ENCODE assay signal across 9 cellular contexts in the genomic region with DNA sequence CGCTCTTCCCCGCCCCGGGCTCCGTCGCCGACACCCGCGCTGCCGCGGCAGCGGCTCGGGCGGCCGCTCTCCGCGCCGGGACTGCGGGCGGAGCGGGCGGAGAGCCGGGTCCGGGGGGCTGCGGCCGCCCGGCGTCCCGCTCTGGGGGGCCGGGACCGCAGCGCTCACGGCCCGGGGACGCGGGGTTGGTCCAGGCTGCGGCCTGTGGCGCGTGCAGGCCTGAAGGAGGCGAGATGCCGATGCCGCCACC. TPM values are rescaled to one million over a fixed set of nuclear protein-coding genes. Genes with fewer than 3 reads are reported as not detected.
DNase-seq lines count a peak whose midpoint lies in the region; ATAC-seq and TF ChIP-seq lines count a peak whose summit lies in the region.
"Had no signal": no experiment of that assay in that cellular context is flagged by ENCODE, and none has a peak within 500 bp of the region (broad histone marks: within the 10 kb centered on the region; RNA-seq: fewer than 3 reads in every experiment).

No MANE protein-coding gene starts in this region.

- WGBS in prostate gland = 0% methylated on average over 6 of the region's 41 CpGs

- H3K36me3 ChIP-seq in PC-9 (ENCODE audit: low read depth) (no peaks in the 10 kb centered on the region), prostate gland (no peaks in the 10 kb centered on the region)

- no peak for TF ChIP-seq CTCF in PC-9 (conservative IDR thresholded peaks at IDR 0.05)
- no peak for TF ChIP-seq CTCF in fibroblast of pulmonary artery (IDR thresholded peaks at IDR 0.05; ENCODE audit: low read length, missing control alignments)
- no peak for TF ChIP-seq CTCF in prostate gland (IDR thresholded peaks at IDR 0.05)
- no peak for TF ChIP-seq CTCF in CD14-positive monocyte (IDR thresholded peaks at IDR 0.05)

- POLR2A ChIA-PET in PC-9 (lab: Charles Lee; ENCODE audit: unreplicated experiment) = interaction anchor here (0.6 kb wide), 1 partner anchor 13 kb away, joined by 10 read pairs; no protein-coding TSS in a partner anchor

- peaks cover 9% of the 10 kb centered on the region; the same call in 1 of the 2 replicates for H3F3A ChIP-seq in PC-9 (ENCODE audit: insufficient read depth, low read depth)

- peaks cover 0 to 3% (median 0%) of the 10 kb centered on the region in 7 donors for H3K9me3 Mint-ChIP-seq in CD14-positive monocyte
- H3K9me3 Mint-ChIP-seq: activated CD4-positive, alpha-beta T cell treated with anti-CD3 and anti-CD28 coated beads, Interleukin-2, amount 10 ng/mL, durations not matched to agents 7 days and 5 days had no signal

- H3K27ac Mint-ChIP-seq in CD14-positive monocyte = no peak overlapping the region

- H3K27me3 ChIP-seq in PC-9 (ENCODE audit: insufficient read depth, low read depth) (no peaks in the 10 kb centered on the region), prostate gland (replicated peaks; ENCODE audit: insufficient read depth) (no peaks in the 10 kb centered on the region)

- no TSS peak for BruUV-seq in PC-9 (replicated peaks; lab: Mats Ljungman, UMichigan)

- peak; percentile 79 for DNase-seq in D341Med (ENCODE audit: low spot score)
- DNase-seq in PC-9 = no peak
- DNase-seq in fibroblast of pulmonary artery (ENCODE audit: low read depth) = no peak
- DNase-seq in prostate gland (ENCODE audit: low spot score) = peak; percentile 14
- DNase-seq in activated gamma-delta T cell treated with Interleukin-2 at 50 U/mL for 16 hours = no peak
- no peak for DNase-seq in AG08396 (ENCODE audit: low spot score)
- DNase-seq in CD14-positive monocyte (ENCODE audit: low spot score) = no peak

- H3K79me2 ChIP-seq in PC-9 (ENCODE audit: low read depth) = peaks cover 50% of the 10 kb centered on the region

- H3K9me2 ChIP-seq in PC-9 (ENCODE audit: insufficient read depth) = no peaks in the 10 kb centered on the region

- TF ChIP-seq POLR2A in prostate gland (IDR thresholded peaks at IDR 0.05) = no peak

- H3K9me3 ChIP-seq in PC-9 (ENCODE audit: insufficient read depth, low read depth) (no peaks in the 10 kb centered on the region), prostate gland (no peaks in the 10 kb centered on the region)

- H3K4me3 ChIP-seq in PC-9 = peak overlapping the region; percentile 87; the same call in 1 of the 2 replicates
- H3K4me3 ChIP-seq in fibroblast of pulmonary artery (replicated peaks; ENCODE audit: low read depth, low read length) = peak overlapping the region; percentile 86
- H3K4me3 ChIP-seq in prostate gland = peak overlapping the region; percentile 84 to 87

- H3K4me1 ChIP-seq in PC-9 (replicated peaks; ENCODE audit: insufficient read depth) (peaks cover 17% of the 10 kb centered on the region), prostate gland (replicated peaks) (no peaks in the 10 kb centered on the region)

- no peaks in the 10 kb centered on the region for H4K20me1 ChIP-seq in PC-9 (ENCODE audit: insufficient read depth)

- peak overlapping the region; percentile 53; the same call in 1 of the 2 replicates for H3K27ac ChIP-seq in PC-9
- peak overlapping the region; percentile 84 to 90 for H3K27ac ChIP-seq in prostate gland

- ATAC-seq in GM18873 (IDR thresholded peaks at IDR 0.05; ENCODE audit: low FRiP score, unreplicated experiment) = no peak

- peaks cover 17% of the 10 kb centered on the region in 2 donors for H3K36me3 Mint-ChIP-seq in CD14-positive monocyte

- peaks cover 0 to 3% (median 0%) of the 10 kb centered on the region in 3 donors for H3K27me3 Mint-ChIP-seq in CD14-positive monocyte (ENCODE audit: low read depth in 3 of 3)
- H3K27me3 Mint-ChIP-seq: activated CD4-positive, alpha-beta T cell treated with anti-CD3 and anti-CD28 coated beads, Interleukin-2, amount 10 ng/mL, durations not matched to agents 7 days and 5 days had no signal

- H3K4me1 Mint-ChIP-seq in CD14-positive monocyte = peaks cover 55% of the 10 kb centered on the region

- intact Hi-C loops in PC-9 (cut with micrococcal nuclease; ENCODE audit: unreplicated experiment) = loop anchor here (2.0 to 5.0 kb wide), 3 partner anchors 48 to 157 kb away; no protein-coding TSS in a partner anchor
- intact Hi-C loops in prostate gland (cut with DNase I) = loop anchor here (5.0 kb wide), 1 partner anchor 132 kb away; no protein-coding TSS in a partner anchor
- intact Hi-C loops in CD14-positive monocyte (cut with micrococcal nuclease) = no loop called here

- H2AFZ ChIP-seq in PC-9 = no peak overlapping the region

- no peak overlapping the region for H3K4me3 Mint-ChIP-seq in CD14-positive monocyte

- 0 out of 2 replicates have a peak overlapping the region, but pooled peaks have one; percentile 93 for H3K4me2 ChIP-seq in PC-9

- CTCF ChIA-PET in PC-9 (lab: Charles Lee) = interaction anchor here (0.7 kb wide), 1 partner anchor 53 kb away, joined by 15 read pairs; no protein-coding TSS in a partner anchor

RNA-seq across cellular contexts. Expression of gene GALNT7, which starts 0.5 kb away (rescaled TPM):
- 57.2 and 72.5 TPM in 2 replicates for total RNA-seq in PC-9 (2021)
- total RNA-seq in prostate gland = 100 to 1,000 TPM in 1 of 2 donors, 10 to 100 TPM in 1; 45.5 to 109 TPM
- 10 to 100 TPM; 19.7 to 29.0 TPM for polyA plus RNA-seq in CD14-positive monocyte

Comparison
In these comparisons a context has a peak if more than half of its experiments do, and no peak if none do; other contexts are left out.
1. DNase-seq: peak in D341Med (single experiment) and prostate gland (single experiment); none in PC-9 (0 of 2), fibroblast of pulmonary artery (single experiment), activated gamma-delta T cell treated with Interleukin-2 at 50 U/mL for 16 hours (single experiment), AG08396 (single experiment) and CD14-positive monocyte (single experiment).
2. intact Hi-C loops: an anchor here in PC-9 (2.0 to 5.0 kb wide) and prostate gland (5.0 kb wide); none called in CD14-positive monocyte.
3. Peak in every context shown above with its lines, with median percentiles within 50 percentile points of each other: H3K4me3 ChIP-seq.